8 cellular contexts compared by ENCODE assay signal in genomic region chr18:3665780-3666525, GRCh38.
DNase-seq lines count a peak whose midpoint lies in the region; ATAC-seq and TF ChIP-seq lines count a peak whose summit lies in the region.

No MANE protein-coding gene starts in this region.

- WGBS in smooth muscle cell (ENCODE audit: low lambda C conversion rate), result 1% methylated on average over 20 of the region's 20 CpGs

- H3F3A ChIP-seq in smooth muscle cell (ENCODE audit: low read depth), result peaks cover 10% of the 10 kb centered on the region

- H3K4me2 ChIP-seq in HCT116 (ENCODE audit: low read length) (peak overlapping the region; percentile 67), smooth muscle cell (peak overlapping the region; percentile 78)

- POLR2A ChIA-PET in Caco-2 (lab: Charles Lee), result interaction anchor here (0.5 to 4.0 kb wide), 19 partner anchors 12 to 419 kb away, joined by 3 to 82 read pairs (median 8); partner anchors contain the start of gene MYL12A
- POLR2A ChIA-PET in HCT116 (lab: Charles Lee), result interaction anchor here (0.7 to 5.7 kb wide), 28 partner anchors 10 to 418 kb away, joined by 3 to 101 read pairs (median 4); partner anchors contain the start of gene TGIF1

- H3K27me3 ChIP-seq in Caco-2 (replicated peaks; ENCODE audit: control insufficient read depth, insufficient read depth, low read length), result no peaks in the 10 kb centered on the region
- no peaks in the 10 kb centered on the region for H3K27me3 ChIP-seq in HCT116 (ENCODE audit: insufficient read depth, low read length)
- H3K27me3 ChIP-seq in smooth muscle cell (ENCODE audit: low read depth), result no peaks in the 10 kb centered on the region

- H2AFZ ChIP-seq in HCT116 (ENCODE audit: low read depth, low read length, poor library complexity, severe bottlenecking), result no peak overlapping the region
- H2AFZ ChIP-seq in smooth muscle cell (ENCODE audit: low read depth), result peak overlapping the region; percentile 6

- H3K4me3 ChIP-seq in Caco-2 (ENCODE audit: low read depth, low read length) (peak overlapping the region; percentile 2; the same call in 1 of the 2 replicates), HCT116 (replicated peaks in 1 of 2; ENCODE audit: low read depth in 1 of 2, low read length in 2 of 2) (peak overlapping the region in 1 of 2 experiments; percentile 28; a peak in 2 of 4 replicates), cardiac fibroblast (replicated peaks in 1 of 2; ENCODE audit: low read depth in 2 of 2, low read length in 2 of 2) (no peak overlapping the region), smooth muscle cell (peak overlapping the region; percentile 36)

- no peak for TF ChIP-seq RAD21 in HCT116 (IDR thresholded peaks at IDR 0.05; ENCODE audit: low read depth)

- peak; percentile 82 to 90 for TF ChIP-seq CTCF in Caco-2 (IDR thresholded peaks at IDR 0.05; ENCODE audit: insufficient read depth in 1 of 2, low read depth in 1 of 2, low read length in 1 of 2, severe bottlenecking in 1 of 2, unreplicated experiment in 1 of 2)
- peak in 2 of 3 experiments; percentile 89 to 95; a peak in 4 of 6 replicates for TF ChIP-seq CTCF in HCT116 (IDR thresholded peaks at IDR 0.05 in 2 of 3, conservative IDR thresholded peaks at IDR 0.05 in 1 of 3; ENCODE audit: borderline replicate concordance in 1 of 3, insufficient read depth in 1 of 3, low read depth in 2 of 3, low read length in 2 of 3)
- peak; percentile 91 for TF ChIP-seq CTCF in VCaP (conservative IDR thresholded peaks at IDR 0.05)
- TF ChIP-seq CTCF in cardiac fibroblast (IDR thresholded peaks at IDR 0.05; ENCODE audit: low read depth, low read length), result peak; percentile 92
- TF ChIP-seq CTCF in smooth muscle cell (IDR thresholded peaks at IDR 0.05; ENCODE audit: borderline replicate concordance, insufficient read depth, poor library complexity, severe bottlenecking), result peak; percentile 96

- H3K4me3 Mint-ChIP-seq in Caco-2 (ENCODE audit: unreplicated experiment), result peak overlapping the region; percentile 73

- H4K20me1 ChIP-seq in HCT116 (ENCODE audit: insufficient read depth) (no peaks in the 10 kb centered on the region), smooth muscle cell (ENCODE audit: low read depth) (no peaks in the 10 kb centered on the region)

- ATAC-seq in HCT116, result peak; percentile 80
- ATAC-seq in GM18873 (IDR thresholded peaks at IDR 0.05; ENCODE audit: low FRiP score, unreplicated experiment), result no peak

- intact Hi-C loops in Caco-2 (cut with micrococcal nuclease; ENCODE audit: unreplicated experiment), result loop anchor here (1.0 to 5.0 kb wide), 8 partner anchors 17 to 734 kb away; partner anchors contain the start of gene MYL12A
- intact Hi-C loops in HCT116 (cut with micrococcal nuclease), result loop anchor here (1.0 to 5.0 kb wide), 5 partner anchors 42 to 385 kb away; no protein-coding TSS in a partner anchor

- peak overlapping the region; percentile 82 for H3K27ac Mint-ChIP-seq in Caco-2 (ENCODE audit: unreplicated experiment)

- RAD21 ChIA-PET in HCT116 (lab: Charles Lee; ENCODE audit: low non-redundant PET in 1 of 2, low total read pairs in 2 of 2, uncharacterized antibody in 2 of 2, unreplicated experiment in 2 of 2), result interaction anchor here (0.6 to 2.8 kb wide), 14 partner anchors 13 to 384 kb away, joined by 3 to 16 read pairs (median 5); no protein-coding TSS in a partner anchor

- peaks cover 25% of the 10 kb centered on the region for H3K36me3 Mint-ChIP-seq in Caco-2 (ENCODE audit: insufficient read depth, unreplicated experiment)

- no peaks in the 10 kb centered on the region for H3K9me2 ChIP-seq in HCT116 (ENCODE audit: insufficient read depth)

- H3K27me3 Mint-ChIP-seq in Caco-2 (ENCODE audit: insufficient read depth, unreplicated experiment), result no peaks in the 10 kb centered on the region

- H3K4me1 Mint-ChIP-seq in Caco-2 (ENCODE audit: low read depth, unreplicated experiment), result peaks cover 33% of the 10 kb centered on the region

- CTCF ChIA-PET in Caco-2 (lab: Charles Lee), result interaction anchor here (0.6 to 3.7 kb wide), 32 partner anchors 10 to 419 kb away, joined by 3 to 72 read pairs (median 4); no protein-coding TSS in a partner anchor
- CTCF ChIA-PET in HCT116 (lab: Charles Lee), result interaction anchor here (0.6 to 3.9 kb wide), 44 partner anchors 9 to 515 kb away, joined by 3 to 65 read pairs (median 5); partner anchors contain the start of gene MYL12A

- no peaks in the 10 kb centered on the region for H3K9me3 Mint-ChIP-seq in Caco-2 (ENCODE audit: unreplicated experiment)

- H3K4me1 ChIP-seq in Caco-2 (peaks cover 26% of the 10 kb centered on the region), HCT116 (ENCODE audit: control insufficient read depth in 1 of 2, insufficient read depth in 2 of 2, low read length in 2 of 2) (peaks cover 63 to 70% of the 10 kb centered on the region in 2 experiments), smooth muscle cell (ENCODE audit: low read depth) (peaks cover 21% of the 10 kb centered on the region)

- H3K9ac ChIP-seq in HCT116 (ENCODE audit: low read length) (peak overlapping the region; percentile 65), smooth muscle cell (ENCODE audit: low read depth) (peak overlapping the region; percentile 48)

- peak overlapping the region; percentile 85 for H3K27ac ChIP-seq in HCT116 (ENCODE audit: low read depth, low read length)
- H3K27ac ChIP-seq in VCaP, result peak overlapping the region; percentile 42; the same call in 1 of the 2 replicates
- H3K27ac ChIP-seq in smooth muscle cell (ENCODE audit: low read depth), result peak overlapping the region; percentile 86

- no peaks in the 10 kb centered on the region for H3K36me3 ChIP-seq in Caco-2 (ENCODE audit: control insufficient read depth, insufficient read depth, low read length)
- peaks cover 0 to 12% of the 10 kb centered on the region in 2 experiments; a peak in 2 of 4 replicates for H3K36me3 ChIP-seq in HCT116 (ENCODE audit: control insufficient read depth in 1 of 2, insufficient read depth in 2 of 2, low read length in 2 of 2)
- peaks cover 3% of the 10 kb centered on the region for H3K36me3 ChIP-seq in smooth muscle cell (ENCODE audit: low read depth)

- peaks cover 20% of the 10 kb centered on the region for H3K9me3 ChIP-seq in Caco-2
- no peaks in the 10 kb centered on the region for H3K9me3 ChIP-seq in HCT116 (ENCODE audit: control insufficient read depth in 1 of 2, insufficient read depth in 1 of 2, low read depth in 1 of 2, low read length in 2 of 2)
- H3K9me3 ChIP-seq in smooth muscle cell (replicated peaks; ENCODE audit: low read depth), result no peaks in the 10 kb centered on the region

- BruUV-seq in Caco-2 (replicated peaks; lab: Mats Ljungman, UMichigan) (TSS peak; percentile 89), HCT116 (replicated peaks; lab: Mats Ljungman, UMichigan) (TSS peak; percentile 82)

- DNase-seq in Caco-2 (peak; percentile 90 to 91), HCT116 (ENCODE audit: low read depth, low spot score) (peak; percentile 95), NCI-H2107 treated with DMSO at 0.1 percent for 48 hours (lab: John Stamatoyannopoulos, UW; ENCODE audit: unreplicated experiment) (peak; percentile 81), cardiac fibroblast (ENCODE audit: low read depth in 2 of 2) (peak; percentile 94 to 95), inferior parietal cortex (ENCODE audit: extremely low spot score) (peak; percentile 97), smooth muscle cell (lab: John Stamatoyannopoulos, UW; ENCODE audit: unreplicated experiment) (peak; percentile 31)

- H3K79me2 ChIP-seq in HCT116 (ENCODE audit: insufficient read depth, low read length) (no peaks in the 10 kb centered on the region), smooth muscle cell (ENCODE audit: low read depth) (no peaks in the 10 kb centered on the region)

- TF ChIP-seq POLR2A in HCT116 (IDR thresholded peaks at IDR 0.05; ENCODE audit: borderline replicate concordance, extremely low read depth, insufficient read depth, insufficient read length), result no peak

TF ChIP-seq in HCT116, 20 proteins besides CTCF, POLR2A, EP300 and RAD21:
- TF ChIP-seq, protein P1, sequence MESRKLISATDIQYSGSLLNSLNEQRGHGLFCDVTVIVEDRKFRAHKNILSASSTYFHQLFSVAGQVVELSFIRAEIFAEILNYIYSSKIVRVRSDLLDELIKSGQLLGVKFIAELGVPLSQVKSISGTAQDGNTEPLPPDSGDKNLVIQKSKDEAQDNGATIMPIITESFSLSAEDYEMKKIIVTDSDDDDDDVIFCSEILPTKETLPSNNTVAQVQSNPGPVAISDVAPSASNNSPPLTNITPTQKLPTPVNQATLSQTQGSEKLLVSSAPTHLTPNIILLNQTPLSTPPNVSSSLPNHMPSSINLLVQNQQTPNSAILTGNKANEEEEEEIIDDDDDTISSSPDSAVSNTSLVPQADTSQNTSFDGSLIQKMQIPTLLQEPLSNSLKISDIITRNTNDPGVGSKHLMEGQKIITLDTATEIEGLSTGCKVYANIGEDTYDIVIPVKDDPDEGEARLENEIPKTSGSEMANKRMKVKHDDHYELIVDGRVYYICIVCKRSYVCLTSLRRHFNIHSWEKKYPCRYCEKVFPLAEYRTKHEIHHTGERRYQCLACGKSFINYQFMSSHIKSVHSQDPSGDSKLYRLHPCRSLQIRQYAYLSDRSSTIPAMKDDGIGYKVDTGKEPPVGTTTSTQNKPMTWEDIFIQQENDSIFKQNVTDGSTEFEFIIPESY (IDR thresholded peaks at IDR 0.05; ENCODE audit: extremely low read depth, insufficient replicate concordance, low read length), result no peak
- TF ChIP-seq CBX3 (IDR thresholded peaks at IDR 0.05; ENCODE audit: low read depth) (no peak), TCF7L2 (IDR thresholded peaks at IDR 0.05; ENCODE audit: borderline replicate concordance, extremely low read depth, insufficient read depth, insufficient read length) (peak; percentile 100), SRF (IDR thresholded peaks at IDR 0.05; ENCODE audit: low read depth) (no peak), SP1 (IDR thresholded peaks at IDR 0.05; ENCODE audit: low read depth) (no peak), ZNF274 (IDR thresholded peaks at IDR 0.05; ENCODE audit: low read depth, low read length) (no peak), EGR1 (IDR thresholded peaks at IDR 0.05; ENCODE audit: low read depth) (no peak), POLR2AphosphoS5 (IDR thresholded peaks at IDR 0.05; ENCODE audit: low read depth, low read length) (peak; percentile 65), ATF3 (IDR thresholded peaks at IDR 0.05) (no peak), YY1 (IDR thresholded peaks at IDR 0.05; ENCODE audit: extremely low read depth, insufficient replicate concordance, low read depth, low read length) (peak; percentile 66)

Comparison
In these comparisons a context has a peak if more than half of its experiments do, and no peak if none do; other contexts are left out.
1. DNase-seq: peak in every context shown above with its lines; median percentile 97 in inferior parietal cortex; 95 in HCT116; 94 in cardiac fibroblast; 90 in Caco-2; 81 in NCI-H2107 treated with DMSO at 0.1 percent for 48 hours; 31 in smooth muscle cell.
2. H3K4me3 ChIP-seq: peak in Caco-2 (single experiment) and smooth muscle cell (single experiment); none in cardiac fibroblast (0 of 2).
3. Peak in every context shown above with its lines, with median percentiles within 50 percentile points of each other: CTCF ChIP-seq and H3K27ac ChIP-seq.